ENCODE assay signal across 14 cellular contexts in the genomic region with DNA sequence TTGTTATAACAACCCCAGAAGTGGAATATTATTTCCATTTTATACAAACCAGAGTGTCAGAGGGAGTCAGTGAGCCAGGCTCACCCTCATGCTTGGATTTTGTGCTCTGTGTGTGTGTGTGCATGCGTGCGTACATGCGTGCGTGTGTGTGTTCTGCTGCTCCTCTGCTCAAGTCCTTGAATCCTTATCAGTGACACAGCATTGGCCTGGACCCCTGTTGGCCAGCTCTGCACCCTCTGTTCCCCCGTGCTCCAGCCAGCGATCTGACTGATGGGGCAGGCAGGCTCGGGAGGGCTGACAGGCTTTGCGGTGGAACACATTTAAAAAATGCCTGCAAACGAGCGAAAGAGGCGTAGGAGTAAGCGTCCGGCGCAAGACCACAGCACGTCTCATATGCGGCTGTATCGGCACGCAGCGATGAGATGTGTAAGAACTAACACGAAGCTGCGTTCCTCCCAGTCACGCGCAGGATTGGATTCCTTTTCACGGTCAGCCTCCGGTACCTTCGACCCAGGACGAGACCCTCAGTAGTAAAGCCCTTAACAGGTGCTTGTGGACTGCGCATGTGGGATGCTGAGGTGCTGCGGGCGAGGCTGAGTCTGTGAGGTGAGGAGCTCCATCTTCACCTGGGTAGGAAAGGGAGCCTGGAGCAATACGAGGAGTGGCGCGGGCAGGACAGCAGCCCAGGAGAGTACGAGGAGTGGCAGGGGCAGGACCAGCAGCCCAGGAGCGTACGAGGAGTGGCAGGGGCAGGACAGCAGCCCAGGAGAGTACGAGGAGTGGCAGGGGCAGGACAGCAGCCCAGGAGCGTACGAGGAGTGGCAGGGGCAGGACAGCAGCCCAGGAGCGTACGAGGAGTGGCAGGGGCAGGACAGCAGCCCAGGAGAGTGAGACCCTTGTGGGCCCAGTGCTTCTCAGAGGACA.
"Had no signal": no experiment of that assay in that cellular context is flagged by ENCODE, and none has a peak within 500 bp of the region (broad histone marks: within the 10 kb centered on the region; RNA-seq: fewer than 3 reads in every experiment).

No MANE protein-coding gene starts in this region.

- H3K4me1 ChIP-seq: pancreas had no signal

- H3K9me3 Mint-ChIP-seq: activated CD4-positive, alpha-beta memory T cell treated with anti-CD3 and anti-CD28 coated beads, Interleukin-2, amount 10 ng/mL, durations not matched to agents 7 days and 5 days; activated naive CD4-positive, alpha-beta T cell treated with anti-CD3 and anti-CD28 coated beads, Interleukin-2, amount 50 U/mL, for 24 hours; activated T-cell treated with anti-CD3 and anti-CD28 coated beads, Interleukin-2, amount 50 U/mL, for 4 hours had no signal

- H3K27me3 Mint-ChIP-seq: activated CD4-positive, alpha-beta memory T cell treated with anti-CD3 and anti-CD28 coated beads, Interleukin-2, amount 10 ng/mL, durations not matched to agents 7 days and 5 days; activated naive CD4-positive, alpha-beta T cell treated with anti-CD3 and anti-CD28 coated beads, Interleukin-2, amount 50 U/mL, for 24 hours had no signal

- H3K36me3 ChIP-seq: pancreas had no signal

- H3K27ac ChIP-seq: pancreas, sigmoid colon had no signal

- DNase-seq: activated CD4-positive, alpha-beta memory T cell treated with anti-CD3 and anti-CD28 coated beads, Interleukin-2, amount 10 ng/mL, durations not matched to agents 7 days and 5 days; activated effector memory CD4-positive, alpha-beta T cell treated with anti-CD3 and anti-CD28 coated beads, Interleukin-2, amount 50 U/mL, for 16 hours; activated T-cell treated with anti-CD3 and anti-CD28 coated beads, Interleukin-2, amount 50 U/mL, for 4 hours; foreskin fibroblast; glutamatergic neuron; hypothalamus; kidney; sigmoid colon; stimulated activated CD4-positive, alpha-beta T cell treated with anti-CD3 and anti-CD28 coated beads, Interleukin-1b, Interleukin-23, amount 100 ng/mL, for 48 hours; T-helper 1 cell; trophoblast cell had no signal

- ATAC-seq: activated T-cell treated with anti-CD3 and anti-CD28 coated beads, Interleukin-2, amount 50 U/mL, for 4 hours; pancreas; SK-N-SH treated with all-trans-retinoic acid at 6 μM for 48 hours had no signal

- H3K9me3 ChIP-seq: pancreas, sigmoid colon had no signal

- H3K4me3 ChIP-seq: pancreas, sigmoid colon had no signal

- H3K4me3 Mint-ChIP-seq: activated CD4-positive, alpha-beta memory T cell treated with anti-CD3 and anti-CD28 coated beads, Interleukin-2, amount 10 ng/mL, durations not matched to agents 7 days and 5 days; activated naive CD4-positive, alpha-beta T cell treated with anti-CD3 and anti-CD28 coated beads, Interleukin-2, amount 50 U/mL, for 24 hours; activated T-cell treated with anti-CD3 and anti-CD28 coated beads, Interleukin-2, amount 50 U/mL, for 4 hours had no signal

- H3K27me3 ChIP-seq: pancreas, sigmoid colon had no signal

- H3K27ac Mint-ChIP-seq: activated CD4-positive, alpha-beta memory T cell treated with anti-CD3 and anti-CD28 coated beads, Interleukin-2, amount 10 ng/mL, durations not matched to agents 7 days and 5 days had no signal

- H3K4me1 Mint-ChIP-seq: activated CD4-positive, alpha-beta memory T cell treated with anti-CD3 and anti-CD28 coated beads, Interleukin-2, amount 10 ng/mL, durations not matched to agents 7 days and 5 days had no signal
